Comparison of ENCODE assay signal across 8 cellular contexts in genomic region chr17:18503221-18503620, GRCh38. TPM values are rescaled to one million over a fixed set of nuclear protein-coding genes. Genes with fewer than 3 reads are reported as not detected.
"Had no signal": no experiment of that assay in that cellular context is flagged by ENCODE, and none has a peak within 500 bp of the region (broad histone marks: within the 10 kb centered on the region; RNA-seq: fewer than 3 reads in every experiment).

No MANE protein-coding gene starts in this region.

RNA-seq across cellular contexts. Expression of gene LGALS9C, which starts 26.6 kb away (rescaled TPM):
- total RNA-seq: HT-29, IMR-90, K562, M059J, OCI-LY7, PC-3, SK-MEL-5 had no signal
- polyA plus RNA-seq: IMR-90, K562, SK-N-SH had no signal
